1 cellular context compared by ENCODE assay signal in genomic region chr9:89318123-89319014, GRCh38.
TF ChIP-seq lines count a peak whose summit lies in the region.

TSS of gene SECISBP2 (plus strand) at chr9:89318500. CDS start at chr9:89318577, 77 bp downstream.

TF ChIP-seq in HepG2, 621 proteins besides CTCF, POLR2A, EP300 and RAD21 (continued from another document and continues in another):
- TF ChIP-seq ZNF704 (CRISPR knock-in tag; IDR thresholded peaks at IDR 0.05; ENCODE audit: borderline replicate concordance) (peak; percentile 90; the same call in 1 of the 2 replicates), ZNF577 (CRISPR knock-in tag; IDR thresholded peaks at IDR 0.05; ENCODE audit: borderline replicate concordance, low read depth) (no peak), TBX3 (IDR thresholded peaks at IDR 0.05; ENCODE audit: borderline replicate concordance) (peak; percentile 75), EZH2 (conservative IDR thresholded peaks at IDR 0.05; ENCODE audit: low read depth, low read length) (no peak), HDAC6 (IDR thresholded peaks at IDR 0.05; ENCODE audit: low read depth, low read length) (no peak), ZNF224 (CRISPR knock-in tag; IDR thresholded peaks at IDR 0.05) (peak; percentile 88; the same call in 1 of the 2 replicates), FOXK1 (CRISPR knock-in tag; IDR thresholded peaks at IDR 0.05; ENCODE audit: borderline replicate concordance, low read depth) (peak; percentile 90), IKZF4 (CRISPR knock-in tag; IDR thresholded peaks at IDR 0.05; ENCODE audit: borderline replicate concordance, low read depth, not compliant biosample characterization) (peak; percentile 65), ZNF773 (CRISPR knock-in tag; IDR thresholded peaks at IDR 0.05; ENCODE audit: borderline replicate concordance) (peak; percentile 39; the same call in 1 of the 2 replicates), STAT5B (CRISPR knock-in tag; IDR thresholded peaks at IDR 0.05) (no peak), BRCA1 (CRISPR knock-in tag; IDR thresholded peaks at IDR 0.05) (peak; percentile 41; the same call in 1 of the 2 replicates), PHF21A (CRISPR knock-in tag; IDR thresholded peaks at IDR 0.05) (peak; percentile 73), ZNF143 (CRISPR knock-in tag; IDR thresholded peaks at IDR 0.05) (peak; percentile 68), YY1 (IDR thresholded peaks at IDR 0.05; ENCODE audit: insufficient read depth, insufficient replicate concordance, low read depth, low read length) (peak; percentile 71), ZNF18 (CRISPR knock-in tag; IDR thresholded peaks at IDR 0.05; ENCODE audit: insufficient replicate concordance) (peak; percentile 89), ZBTB34 (CRISPR knock-in tag; IDR thresholded peaks at IDR 0.05) (peak; percentile 74; the same call in 1 of the 2 replicates), ZNF740 (CRISPR knock-in tag; IDR thresholded peaks at IDR 0.05) (peak; percentile 21; the same call in 1 of the 2 replicates), NR3C1 (CRISPR knock-in tag; IDR thresholded peaks at IDR 0.05) (no peak), ZBTB3 (CRISPR knock-in tag; IDR thresholded peaks at IDR 0.05; ENCODE audit: borderline replicate concordance, low read depth) (peak; percentile 88), AGO2 (optimal IDR thresholded peaks at IDR 0.05; ENCODE audit: low read depth, low read length) (peak; percentile 100), SOX6 (IDR thresholded peaks at IDR 0.05) (no peak), SOX6 (CRISPR knock-in tag; IDR thresholded peaks at IDR 0.05) (peak; percentile 74), ZSCAN9 (CRISPR knock-in tag; IDR thresholded peaks at IDR 0.05; ENCODE audit: borderline replicate concordance) (peak; percentile 18; the same call in 1 of the 2 replicates), ZBTB8A (CRISPR knock-in tag; IDR thresholded peaks at IDR 0.05; ENCODE audit: borderline replicate concordance, low read depth) (0 out of 2 replicates have a peak, but pooled peaks have one; percentile 46), FUBP1 (CRISPR knock-in tag; IDR thresholded peaks at IDR 0.05; ENCODE audit: borderline replicate concordance) (peak; percentile 23; the same call in 1 of the 2 replicates), ZNF496 (CRISPR knock-in tag; IDR thresholded peaks at IDR 0.05; ENCODE audit: insufficient replicate concordance) (no peak), SP140L (CRISPR knock-in tag; IDR thresholded peaks at IDR 0.05; ENCODE audit: borderline replicate concordance) (no peak), THAP11 (CRISPR knock-in tag; IDR thresholded peaks at IDR 0.05) (peak; percentile 95), ZNF432 (CRISPR knock-in tag; IDR thresholded peaks at IDR 0.05; ENCODE audit: borderline replicate concordance) (no peak), ATRX (CRISPR knock-in tag; IDR thresholded peaks at IDR 0.05; ENCODE audit: borderline replicate concordance) (no peak), ZNF317 (CRISPR knock-in tag; IDR thresholded peaks at IDR 0.05) (0 out of 2 replicates have a peak, but pooled peaks have one; percentile 55), GABPA (IDR thresholded peaks at IDR 0.05; ENCODE audit: low read depth, low read length) (peak; percentile 92), GABPA (CRISPR knock-in tag; IDR thresholded peaks at IDR 0.05; ENCODE audit: low read depth) (peak; percentile 95), ZNF709 (CRISPR knock-in tag; IDR thresholded peaks at IDR 0.05) (peak; percentile 82; the same call in 1 of the 2 replicates), ZNF563 (CRISPR knock-in tag; IDR thresholded peaks at IDR 0.05) (peak; percentile 87)
- TF ChIP-seq, protein P1, sequence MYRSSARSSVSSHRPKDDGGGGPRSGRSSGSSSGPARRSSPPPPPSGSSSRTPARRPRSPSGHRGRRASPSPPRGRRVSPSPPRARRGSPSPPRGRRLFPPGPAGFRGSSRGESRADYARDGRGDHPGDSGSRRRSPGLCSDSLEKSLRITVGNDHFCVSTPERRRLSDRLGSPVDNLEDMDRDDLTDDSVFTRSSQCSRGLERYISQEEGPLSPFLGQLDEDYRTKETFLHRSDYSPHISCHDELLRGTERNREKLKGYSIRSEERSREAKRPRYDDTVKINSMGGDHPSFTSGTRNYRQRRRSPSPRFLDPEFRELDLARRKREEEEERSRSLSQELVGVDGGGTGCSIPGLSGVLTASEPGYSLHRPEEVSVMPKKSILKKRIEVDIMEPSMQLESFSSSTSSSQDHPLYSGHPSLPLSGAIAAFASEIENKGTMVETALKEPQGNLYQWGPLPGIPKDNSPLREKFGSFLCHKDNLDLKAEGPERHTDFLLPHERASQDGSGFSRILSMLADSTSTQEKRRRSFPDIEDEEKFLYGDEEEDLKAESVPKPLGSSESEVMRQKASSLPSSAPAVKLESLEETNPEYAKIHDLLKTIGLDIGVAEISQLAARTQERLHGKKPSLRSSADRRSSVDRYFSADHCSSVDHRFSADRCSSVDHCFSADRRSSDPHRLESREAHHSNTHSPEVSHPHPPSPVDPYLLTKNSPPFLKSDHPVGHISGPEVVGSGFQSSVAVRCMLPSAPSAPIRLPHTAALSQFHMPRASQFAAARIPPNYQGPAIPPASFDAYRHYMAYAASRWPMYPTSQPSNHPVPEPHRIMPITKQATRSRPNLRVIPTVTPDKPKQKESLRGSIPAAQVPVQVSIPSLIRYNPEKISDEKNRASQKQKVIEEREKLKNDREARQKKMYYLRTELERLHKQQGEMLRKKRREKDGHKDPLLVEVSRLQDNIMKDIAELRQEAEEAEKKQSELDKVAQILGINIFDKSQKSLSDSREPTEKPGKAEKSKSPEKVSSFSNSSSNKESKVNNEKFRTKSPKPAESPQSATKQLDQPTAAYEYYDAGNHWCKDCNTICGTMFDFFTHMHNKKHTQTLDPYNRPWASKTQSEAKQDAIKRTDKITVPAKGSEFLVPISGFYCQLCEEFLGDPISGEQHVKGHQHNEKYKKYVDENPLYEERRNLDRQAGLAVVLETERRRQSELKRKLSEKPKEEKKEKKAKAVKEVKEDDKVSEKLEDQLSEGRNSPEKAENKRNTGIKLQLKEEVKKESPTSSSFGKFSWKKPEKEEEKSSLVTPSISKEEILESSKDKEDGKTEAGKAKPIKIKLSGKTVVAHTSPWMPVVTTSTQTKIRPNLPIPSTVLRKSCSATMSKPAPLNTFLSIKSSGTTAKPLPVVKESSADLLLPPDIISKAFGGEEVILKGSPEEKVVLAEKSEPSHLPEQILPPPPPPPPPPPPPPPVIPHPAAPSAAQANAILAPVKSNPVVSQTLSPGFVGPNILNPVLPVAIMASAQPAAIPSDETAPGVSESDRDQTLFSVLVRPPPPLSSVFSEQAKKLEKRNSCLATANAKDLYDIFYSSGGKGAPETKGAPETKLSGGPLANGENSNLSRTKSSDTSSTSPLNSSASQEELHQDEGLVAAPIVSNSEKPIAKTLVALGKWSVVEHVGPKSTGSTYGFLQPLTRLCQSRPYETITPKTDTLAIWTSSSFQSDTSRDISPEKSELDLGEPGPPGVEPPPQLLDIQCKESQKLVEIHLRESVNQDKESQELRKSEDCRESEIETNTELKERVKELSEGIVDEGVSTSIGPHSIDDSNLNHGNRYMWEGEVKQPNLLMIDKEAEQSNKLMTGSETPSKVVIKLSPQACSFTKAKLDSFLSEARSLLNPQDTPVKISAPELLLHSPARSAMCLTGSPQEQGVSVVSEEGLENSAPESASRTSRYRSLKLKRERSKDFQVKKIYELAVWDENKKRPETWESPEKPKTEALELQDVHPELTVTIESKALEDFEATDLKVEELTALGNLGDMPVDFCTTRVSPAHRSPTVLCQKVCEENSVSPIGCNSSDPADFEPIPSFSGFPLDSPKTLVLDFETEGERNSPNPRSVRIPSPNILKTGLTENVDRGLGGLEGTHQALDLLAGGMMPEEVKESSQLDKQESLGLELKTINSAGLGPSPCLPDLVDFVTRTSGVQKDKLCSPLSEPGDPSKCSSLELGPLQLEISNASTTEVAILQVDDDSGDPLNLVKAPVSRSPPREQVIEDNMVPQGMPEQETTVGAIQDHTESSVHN (CRISPR knock-in tag; IDR thresholded peaks at IDR 0.05) = no peak
- TF ChIP-seq, protein P2, sequence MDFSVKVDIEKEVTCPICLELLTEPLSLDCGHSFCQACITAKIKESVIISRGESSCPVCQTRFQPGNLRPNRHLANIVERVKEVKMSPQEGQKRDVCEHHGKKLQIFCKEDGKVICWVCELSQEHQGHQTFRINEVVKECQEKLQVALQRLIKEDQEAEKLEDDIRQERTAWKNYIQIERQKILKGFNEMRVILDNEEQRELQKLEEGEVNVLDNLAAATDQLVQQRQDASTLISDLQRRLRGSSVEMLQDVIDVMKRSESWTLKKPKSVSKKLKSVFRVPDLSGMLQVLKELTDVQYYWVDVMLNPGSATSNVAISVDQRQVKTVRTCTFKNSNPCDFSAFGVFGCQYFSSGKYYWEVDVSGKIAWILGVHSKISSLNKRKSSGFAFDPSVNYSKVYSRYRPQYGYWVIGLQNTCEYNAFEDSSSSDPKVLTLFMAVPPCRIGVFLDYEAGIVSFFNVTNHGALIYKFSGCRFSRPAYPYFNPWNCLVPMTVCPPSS (IDR thresholded peaks at IDR 0.05) = no peak
- TF ChIP-seq, protein P3, sequence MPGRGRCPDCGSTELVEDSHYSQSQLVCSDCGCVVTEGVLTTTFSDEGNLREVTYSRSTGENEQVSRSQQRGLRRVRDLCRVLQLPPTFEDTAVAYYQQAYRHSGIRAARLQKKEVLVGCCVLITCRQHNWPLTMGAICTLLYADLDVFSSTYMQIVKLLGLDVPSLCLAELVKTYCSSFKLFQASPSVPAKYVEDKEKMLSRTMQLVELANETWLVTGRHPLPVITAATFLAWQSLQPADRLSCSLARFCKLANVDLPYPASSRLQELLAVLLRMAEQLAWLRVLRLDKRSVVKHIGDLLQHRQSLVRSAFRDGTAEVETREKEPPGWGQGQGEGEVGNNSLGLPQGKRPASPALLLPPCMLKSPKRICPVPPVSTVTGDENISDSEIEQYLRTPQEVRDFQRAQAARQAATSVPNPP (CRISPR knock-in tag; IDR thresholded peaks at IDR 0.05) = peak; percentile 83
- TF ChIP-seq, protein P4, sequence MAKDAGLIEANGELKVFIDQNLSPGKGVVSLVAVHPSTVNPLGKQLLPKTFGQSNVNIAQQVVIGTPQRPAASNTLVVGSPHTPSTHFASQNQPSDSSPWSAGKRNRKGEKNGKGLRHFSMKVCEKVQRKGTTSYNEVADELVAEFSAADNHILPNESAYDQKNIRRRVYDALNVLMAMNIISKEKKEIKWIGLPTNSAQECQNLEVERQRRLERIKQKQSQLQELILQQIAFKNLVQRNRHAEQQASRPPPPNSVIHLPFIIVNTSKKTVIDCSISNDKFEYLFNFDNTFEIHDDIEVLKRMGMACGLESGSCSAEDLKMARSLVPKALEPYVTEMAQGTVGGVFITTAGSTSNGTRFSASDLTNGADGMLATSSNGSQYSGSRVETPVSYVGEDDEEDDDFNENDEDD (CRISPR knock-in tag; IDR thresholded peaks at IDR 0.05; ENCODE audit: borderline replicate concordance) = peak; percentile 92
- TF ChIP-seq, protein P5, sequence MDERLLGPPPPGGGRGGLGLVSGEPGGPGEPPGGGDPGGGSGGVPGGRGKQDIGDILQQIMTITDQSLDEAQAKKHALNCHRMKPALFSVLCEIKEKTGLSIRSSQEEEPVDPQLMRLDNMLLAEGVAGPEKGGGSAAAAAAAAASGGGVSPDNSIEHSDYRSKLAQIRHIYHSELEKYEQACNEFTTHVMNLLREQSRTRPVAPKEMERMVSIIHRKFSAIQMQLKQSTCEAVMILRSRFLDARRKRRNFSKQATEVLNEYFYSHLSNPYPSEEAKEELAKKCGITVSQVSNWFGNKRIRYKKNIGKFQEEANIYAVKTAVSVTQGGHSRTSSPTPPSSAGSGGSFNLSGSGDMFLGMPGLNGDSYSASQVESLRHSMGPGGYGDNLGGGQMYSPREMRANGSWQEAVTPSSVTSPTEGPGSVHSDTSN (CRISPR knock-in tag; IDR thresholded peaks at IDR 0.05) = no peak
